26 cellular contexts compared by ENCODE assay signal in the genomic region with DNA sequence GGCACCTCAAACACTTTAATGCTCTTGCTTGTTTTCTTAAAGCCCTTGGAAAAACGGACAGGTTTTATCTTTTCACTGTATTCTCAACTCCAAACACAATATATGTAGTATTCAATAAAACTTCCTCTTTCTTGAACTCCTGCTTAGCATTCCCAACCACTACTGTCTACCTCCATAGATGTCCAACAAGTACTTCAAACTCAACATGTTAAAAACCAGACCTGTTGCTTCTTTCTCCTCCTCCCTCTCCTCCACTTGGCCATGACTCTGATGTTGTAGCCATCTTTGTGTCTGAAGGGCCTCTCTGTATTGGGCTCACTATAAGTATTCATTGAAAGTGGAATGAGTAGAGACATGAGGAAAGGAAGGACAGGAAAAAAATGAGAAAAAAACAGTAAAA.
"Had no signal": no experiment of that assay in that cellular context is flagged by ENCODE, and none has a peak within 500 bp of the region (broad histone marks: within the 10 kb centered on the region; RNA-seq: fewer than 3 reads in every experiment).

No MANE protein-coding gene starts in this region.

- H3K36me3 Mint-ChIP-seq: mesothelial cell of epicardium had no signal

- H3K4me3 ChIP-seq: coronary artery, esophagus squamous epithelium, gastrocnemius medialis, heart right ventricle, left lung, lower lobe of right lung, mucosa of descending colon had no signal

- ATAC-seq: effector memory CD8-positive, alpha-beta T cell; esophagus mucosa; gastrocnemius medialis; heart right ventricle; left cardiac atrium; left lung; left ventricle myocardium superior; lower lobe of right lung; mucosa of descending colon had no signal

- FAIRE-seq: colon, endometrium, islet of Langerhans had no signal

- H3K4me1 Mint-ChIP-seq: mesothelial cell of epicardium, naive B cell had no signal

- H3K9me3 Mint-ChIP-seq: effector memory CD8-positive, alpha-beta T cell had no signal

- H3K27ac ChIP-seq: coronary artery, epithelial cell of prostate, esophagus squamous epithelium, gastrocnemius medialis, heart right ventricle, left lung, lower lobe of right lung had no signal

- H3K27ac Mint-ChIP-seq: effector memory CD8-positive, alpha-beta T cell; endodermal cell; mesothelial cell of epicardium; naive B cell had no signal

- H3K27me3 ChIP-seq: esophagus squamous epithelium, gastrocnemius medialis, heart right ventricle, left lung had no signal

- H3K4me3 Mint-ChIP-seq: effector memory CD8-positive, alpha-beta T cell; endodermal cell; mesothelial cell of epicardium; naive B cell had no signal

- H3K9me3 ChIP-seq: gastrocnemius medialis, left lung, lower lobe of right lung, mucosa of descending colon had no signal

- H3K36me3 ChIP-seq: esophagus squamous epithelium, gastrocnemius medialis, heart right ventricle, left lung, lower lobe of right lung had no signal

- H3K4me1 ChIP-seq: gastrocnemius medialis, heart right ventricle, left lung, lower lobe of right lung had no signal

- DNase-seq: effector CD8-positive, alpha-beta T cell; effector memory CD8-positive, alpha-beta T cell; endodermal cell; erythroblast; esophagus squamous epithelium; foreskin fibroblast; foreskin melanocyte; gastrocnemius medialis; glutamatergic neuron; head of caudate nucleus; heart right ventricle; hippocampal formation; left cardiac atrium; left lung; left ventricle myocardium superior; lower lobe of right lung; mesenchymal stem cell; mucosa of descending colon; naive B cell had no signal
